ENCODE assay signal across 40 cellular contexts in the genomic region with DNA sequence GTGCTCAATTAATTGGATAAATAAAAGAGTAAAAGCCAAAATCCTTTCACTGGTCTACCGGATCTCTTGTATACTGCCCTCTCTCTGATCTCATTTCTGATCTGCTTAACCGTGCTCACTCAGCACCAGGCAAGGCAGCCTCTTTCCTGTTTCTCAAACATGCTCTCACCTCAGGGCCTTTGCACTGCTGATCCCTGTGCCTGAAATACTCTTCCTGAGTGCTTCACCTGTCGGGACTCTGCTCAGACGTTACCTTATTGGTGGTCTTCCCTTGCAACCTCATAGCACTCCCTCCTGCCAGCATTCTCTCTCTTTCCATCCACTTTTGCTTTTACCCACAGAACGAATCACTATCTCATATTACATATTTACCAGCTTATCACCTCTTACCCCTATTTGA. TPM values are rescaled to one million over a fixed set of nuclear protein-coding genes. Genes with fewer than 3 reads are reported as not detected.
"Had no signal": no experiment of that assay in that cellular context is flagged by ENCODE, and none has a peak within 500 bp of the region (broad histone marks: within the 10 kb centered on the region; RNA-seq: fewer than 3 reads in every experiment).

No MANE protein-coding gene starts in this region.

- H3K9me3 Mint-ChIP-seq: activated naive CD4-positive, alpha-beta T cell treated with anti-CD3 and anti-CD28 coated beads for 36 hours; activated naive CD4-positive, alpha-beta T cell treated with anti-CD3 and anti-CD28 coated beads, Interleukin-2, amount 10 ng/mL, durations not matched to agents 7 days and 5 days; activated naive CD4-positive, alpha-beta T cell treated with anti-CD3 and anti-CD28 coated beads, Interleukin-2, amount 50 U/mL, for 24 hours; activated naive CD4-positive, alpha-beta T cell treated with anti-CD3 and anti-CD28 coated beads, Interleukin-2, amount 50 U/mL, for 72 hours; activated naive CD8-positive, alpha-beta T cell treated with anti-CD3 and anti-CD28 coated beads for 36 hours; activated naive CD8-positive, alpha-beta T cell treated with anti-CD3 and anti-CD28 coated beads, Interleukin-2, amount 10 ng/mL, durations not matched to agents 7 days and 5 days; activated naive CD8-positive, alpha-beta T cell treated with anti-CD3 and anti-CD28 coated beads, Interleukin-2, amount 50 U/mL, for 24 hours; activated T-cell treated with anti-CD3 and anti-CD28 coated beads, Interleukin-2, amount 50 U/mL, for 4 hours; activated T-cell treated with anti-CD3 and anti-CD28 coated beads, Interleukin-2, amount 50 U/mL, for 72 hours; activated T-helper 1 cell treated with anti-CD3 and anti-CD28 coated beads, Interleukin-12 subunit alpha, Interleukin-12 subunit beta, Interleukin-2, Interleukin-4 antibody, amounts not matched to agents 30 ng/mL and 10 ng/mL and 1 ng/mL, durations not matched to agents 14 hours and 24 hours and 36 hours; activated T-helper 17 cell treated with anti-CD3 and anti-CD28 coated beads, Interleukin-2, amount 50 U/mL, for 72 hours; activated T-helper 2 cell treated with anti-CD3 and anti-CD28 coated beads, Interferon-gamma antibody, Interleukin-2, Interleukin-4, amounts not matched to agents 10 μg/mL and 5 μg/mL and 100 μg/mL, durations not matched to agents 14 hours and 24 hours and 36 hours; central memory CD8-positive, alpha-beta T cell had no signal

- H3K36me3 Mint-ChIP-seq: activated naive CD4-positive, alpha-beta T cell treated with anti-CD3 and anti-CD28 coated beads, Interleukin-2, amount 10 ng/mL, durations not matched to agents 7 days and 5 days; activated naive CD4-positive, alpha-beta T cell treated with anti-CD3 and anti-CD28 coated beads, Interleukin-2, amount 50 U/mL, for 24 hours; activated naive CD4-positive, alpha-beta T cell treated with anti-CD3 and anti-CD28 coated beads, Interleukin-2, amount 50 U/mL, for 72 hours; activated naive CD8-positive, alpha-beta T cell; activated naive CD8-positive, alpha-beta T cell treated with anti-CD3 and anti-CD28 coated beads for 36 hours; activated naive CD8-positive, alpha-beta T cell treated with anti-CD3 and anti-CD28 coated beads, Interleukin-2, amount 10 ng/mL, durations not matched to agents 7 days and 5 days; brain had no signal

- H3K27me3 ChIP-seq: adrenal gland, ascending aorta, body of pancreas, brain microvascular endothelial cell, breast epithelium had no signal

- FAIRE-seq: astrocyte, bronchial epithelial cell had no signal

- H3K27ac Mint-ChIP-seq: activated naive CD4-positive, alpha-beta T cell treated with anti-CD3 and anti-CD28 coated beads for 36 hours; activated naive CD4-positive, alpha-beta T cell treated with anti-CD3 and anti-CD28 coated beads, Interleukin-2, amount 10 ng/mL, durations not matched to agents 7 days and 5 days; activated naive CD4-positive, alpha-beta T cell treated with anti-CD3 and anti-CD28 coated beads, Interleukin-2, amount 50 U/mL, for 24 hours; activated naive CD4-positive, alpha-beta T cell treated with anti-CD3 and anti-CD28 coated beads, Interleukin-2, amount 50 U/mL, for 72 hours; activated naive CD8-positive, alpha-beta T cell; activated naive CD8-positive, alpha-beta T cell treated with anti-CD3 and anti-CD28 coated beads for 36 hours; activated naive CD8-positive, alpha-beta T cell treated with anti-CD3 and anti-CD28 coated beads, Interleukin-2, amount 10 ng/mL, durations not matched to agents 7 days and 5 days; activated naive CD8-positive, alpha-beta T cell treated with anti-CD3 and anti-CD28 coated beads, Interleukin-2, amount 50 U/mL, for 24 hours; activated T-cell treated with anti-CD3 and anti-CD28 coated beads, Interleukin-2, amount 50 U/mL, for 72 hours; activated T-helper 1 cell treated with anti-CD3 and anti-CD28 coated beads, Interleukin-12 subunit alpha, Interleukin-12 subunit beta, Interleukin-2, Interleukin-4 antibody, amounts not matched to agents 30 ng/mL and 10 ng/mL and 1 ng/mL, durations not matched to agents 14 hours and 24 hours and 36 hours; activated T-helper 17 cell treated with anti-CD3 and anti-CD28 coated beads, Interleukin-2, amount 50 U/mL, for 72 hours; activated T-helper 2 cell treated with anti-CD3 and anti-CD28 coated beads, Interferon-gamma antibody, Interleukin-2, Interleukin-4, amounts not matched to agents 10 μg/mL and 5 μg/mL and 100 μg/mL, durations not matched to agents 14 hours and 24 hours and 36 hours; brain had no signal

- H3K9me3 ChIP-seq: adrenal gland, ascending aorta, body of pancreas, breast epithelium had no signal

- H3K27ac ChIP-seq: adrenal gland, ascending aorta, body of pancreas, brain microvascular endothelial cell, breast epithelium, cardiac muscle cell had no signal

- H3K27me3 Mint-ChIP-seq: activated naive CD4-positive, alpha-beta T cell treated with anti-CD3 and anti-CD28 coated beads, Interleukin-2, amount 10 ng/mL, durations not matched to agents 7 days and 5 days; activated naive CD4-positive, alpha-beta T cell treated with anti-CD3 and anti-CD28 coated beads, Interleukin-2, amount 50 U/mL, for 24 hours; brain had no signal

- H3K36me3 ChIP-seq: adrenal gland, ascending aorta, brain microvascular endothelial cell, breast epithelium, cardiac muscle cell had no signal

- H3K4me3 Mint-ChIP-seq: activated naive CD4-positive, alpha-beta T cell treated with anti-CD3 and anti-CD28 coated beads for 36 hours; activated naive CD4-positive, alpha-beta T cell treated with anti-CD3 and anti-CD28 coated beads, Interleukin-2, amount 10 ng/mL, durations not matched to agents 7 days and 5 days; activated naive CD4-positive, alpha-beta T cell treated with anti-CD3 and anti-CD28 coated beads, Interleukin-2, amount 50 U/mL, for 24 hours; activated naive CD8-positive, alpha-beta T cell; activated naive CD8-positive, alpha-beta T cell treated with anti-CD3 and anti-CD28 coated beads for 36 hours; activated naive CD8-positive, alpha-beta T cell treated with anti-CD3 and anti-CD28 coated beads, Interleukin-2, amount 10 ng/mL, durations not matched to agents 7 days and 5 days; activated naive CD8-positive, alpha-beta T cell treated with anti-CD3 and anti-CD28 coated beads, Interleukin-2, amount 50 U/mL, for 24 hours; activated T-cell treated with anti-CD3 and anti-CD28 coated beads, Interleukin-2, amount 50 U/mL, for 4 hours; activated T-cell treated with anti-CD3 and anti-CD28 coated beads, Interleukin-2, amount 50 U/mL, for 72 hours; activated T-helper 1 cell treated with anti-CD3 and anti-CD28 coated beads, Interleukin-12 subunit alpha, Interleukin-12 subunit beta, Interleukin-2, Interleukin-4 antibody, amounts not matched to agents 30 ng/mL and 10 ng/mL and 1 ng/mL, durations not matched to agents 14 hours and 24 hours and 36 hours; activated T-helper 17 cell treated with anti-CD3 and anti-CD28 coated beads, Interleukin-2, amount 50 U/mL, for 72 hours; brain; central memory CD8-positive, alpha-beta T cell had no signal

- H3K4me1 Mint-ChIP-seq: activated naive CD4-positive, alpha-beta T cell treated with anti-CD3 and anti-CD28 coated beads, Interleukin-2, amount 10 ng/mL, durations not matched to agents 7 days and 5 days; activated naive CD4-positive, alpha-beta T cell treated with anti-CD3 and anti-CD28 coated beads, Interleukin-2, amount 50 U/mL, for 24 hours; activated naive CD8-positive, alpha-beta T cell treated with anti-CD3 and anti-CD28 coated beads for 36 hours; activated naive CD8-positive, alpha-beta T cell treated with anti-CD3 and anti-CD28 coated beads, Interleukin-2, amount 10 ng/mL, durations not matched to agents 7 days and 5 days; activated naive CD8-positive, alpha-beta T cell treated with anti-CD3 and anti-CD28 coated beads, Interleukin-2, amount 50 U/mL, for 24 hours; activated T-helper 17 cell treated with anti-CD3 and anti-CD28 coated beads, Interleukin-2, amount 50 U/mL, for 72 hours; central memory CD8-positive, alpha-beta T cell had no signal

- DNase-seq: activated effector memory CD4-positive, alpha-beta T cell treated with anti-CD3 and anti-CD28 coated beads, Interleukin-2, amount 50 U/mL, for 16 hours; activated effector memory CD4-positive, alpha-beta T cell treated with Interleukin-2 at 50 U/mL for 16 hours; activated gamma-delta T cell; activated gamma-delta T cell treated with Interleukin-2 at 50 U/mL for 16 hours; activated naive CD4-positive, alpha-beta T cell; activated naive CD4-positive, alpha-beta T cell treated with anti-CD3 and anti-CD28 coated beads for 36 hours; activated naive CD4-positive, alpha-beta T cell treated with anti-CD3 and anti-CD28 coated beads, Interleukin-2, amount 10 ng/mL, durations not matched to agents 7 days and 5 days; activated naive CD4-positive, alpha-beta T cell treated with anti-CD3 and anti-CD28 coated beads, Interleukin-2, amount 50 U/mL, for 16 hours; activated naive CD4-positive, alpha-beta T cell treated with Interleukin-2 at 50 U/mL for 16 hours; activated naive CD8-positive, alpha-beta T cell treated with anti-CD3 and anti-CD28 coated beads for 36 hours; activated naive CD8-positive, alpha-beta T cell treated with anti-CD3 and anti-CD28 coated beads, Interleukin-2, amount 10 ng/mL, durations not matched to agents 7 days and 5 days; activated naive CD8-positive, alpha-beta T cell treated with anti-CD3 and anti-CD28 coated beads, Interleukin-2, amount 50 U/mL, for 24 hours; activated T-cell treated with anti-CD3 and anti-CD28 coated beads, Interleukin-2, amount 50 U/mL, for 1 hour; activated T-cell treated with anti-CD3 and anti-CD28 coated beads, Interleukin-2, amount 50 U/mL, for 4 hours; activated T-cell treated with anti-CD3 and anti-CD28 coated beads, Interleukin-2, amount 50 U/mL, for 48 hours; activated T-cell treated with anti-CD3 and anti-CD28 coated beads, Interleukin-2, amount 50 U/mL, for 72 hours; adrenal gland; amniotic stem cell; amygdala; anterior cingulate cortex; aorta; body of pancreas; brain microvascular endothelial cell; central memory CD4-positive, alpha-beta T cell; cerebellar nuclear complex had no signal

- H3K4me1 ChIP-seq: adrenal gland, ascending aorta, body of pancreas, breast epithelium had no signal

- ATAC-seq: activated naive CD4-positive, alpha-beta T cell treated with anti-CD3 and anti-CD28 coated beads, Interleukin-2, amount 50 U/mL, for 72 hours; activated naive CD8-positive, alpha-beta T cell treated with anti-CD3 and anti-CD28 coated beads, Interleukin-2, amount 50 U/mL, for 24 hours; activated T-cell treated with anti-CD3 and anti-CD28 coated beads, Interleukin-2, amount 50 U/mL, for 4 hours; activated T-cell treated with anti-CD3 and anti-CD28 coated beads, Interleukin-2, amount 50 U/mL, for 72 hours; activated T-helper 17 cell treated with anti-CD3 and anti-CD28 coated beads, Interleukin-2, amount 50 U/mL, for 72 hours; body of pancreas had no signal

- H3K4me3 ChIP-seq: adrenal gland, ascending aorta, body of pancreas, breast epithelium, cardiac muscle cell had no signal

RNA-seq across cellular contexts. Expression of a gene that starts 55.6 kb away (rescaled TPM):
- total RNA-seq: activated naive CD4-positive, alpha-beta T cell treated with anti-CD3 and anti-CD28 coated beads for 36 hours; activated naive CD4-positive, alpha-beta T cell treated with anti-CD3 and anti-CD28 coated beads, Interleukin-2, amount 50 U/mL, for 72 hours; activated naive CD8-positive, alpha-beta T cell treated with anti-CD3 and anti-CD28 coated beads for 36 hours; activated naive CD8-positive, alpha-beta T cell treated with anti-CD3 and anti-CD28 coated beads, Interleukin-2, amount 10 ng/mL, durations not matched to agents 7 days and 5 days; activated T-cell treated with anti-CD3 and anti-CD28 coated beads, Interleukin-2, amount 50 U/mL, for 4 hours; activated T-cell treated with anti-CD3 and anti-CD28 coated beads, Interleukin-2, amount 50 U/mL, for 72 hours; activated T-helper 1 cell treated with anti-CD3 and anti-CD28 coated beads, Interleukin-12 subunit alpha, Interleukin-12 subunit beta, Interleukin-2, Interleukin-4 antibody, amounts not matched to agents 30 ng/mL and 10 ng/mL and 1 ng/mL, durations not matched to agents 14 hours and 24 hours and 36 hours; activated T-helper 17 cell treated with anti-CD3 and anti-CD28 coated beads, Interleukin-2, amount 50 U/mL, for 72 hours; activated T-helper 2 cell treated with anti-CD3 and anti-CD28 coated beads, Interferon-gamma antibody, Interleukin-2, Interleukin-4, amounts not matched to agents 10 μg/mL and 5 μg/mL and 100 μg/mL, durations not matched to agents 14 hours and 24 hours and 36 hours; aorta; ascending aorta; breast epithelium; bronchial epithelial cell; cardiac septum; chondrocyte had no signal
- polyA plus RNA-seq: aorta had no signal
